Comparison of ENCODE assay signal across 8 cellular contexts in the genomic region with DNA sequence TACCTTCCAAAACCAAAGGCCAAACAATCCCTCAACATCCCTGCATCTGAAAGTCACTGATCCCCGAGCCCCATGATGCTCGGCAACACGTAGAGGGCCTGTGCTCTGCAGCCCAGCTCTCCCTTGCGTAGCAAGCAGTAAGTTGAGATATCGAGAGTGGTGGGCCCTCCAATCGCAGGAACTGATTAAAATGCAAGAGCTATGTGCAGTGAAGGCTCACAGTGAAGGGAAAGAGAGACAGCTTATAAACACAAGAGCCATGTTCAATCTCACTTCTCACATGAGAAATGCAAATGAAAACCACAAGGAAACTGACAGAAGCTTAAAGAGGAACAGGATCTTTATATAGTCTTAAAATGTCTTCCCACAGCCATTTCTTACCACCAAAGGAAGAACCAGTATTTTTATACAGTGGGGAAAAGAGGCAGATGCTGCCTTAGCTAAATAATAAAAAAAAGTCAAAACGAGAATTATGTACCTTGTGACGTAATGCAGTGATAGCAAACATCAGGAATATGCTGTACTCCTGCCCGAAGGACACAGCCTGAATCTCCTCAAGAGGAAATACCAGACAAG.
DNase-seq lines count a peak whose midpoint lies in the region; ATAC-seq, FAIRE-seq and TF ChIP-seq lines count a peak whose summit lies in the region.
"Had no signal": no experiment of that assay in that cellular context is flagged by ENCODE, and none has a peak within 500 bp of the region (broad histone marks: within the 10 kb centered on the region; RNA-seq: fewer than 3 reads in every experiment).

No MANE protein-coding gene starts in this region.

- no peak for FAIRE-seq in RCC 7860 (lab: Jason Lieb, UNC)

- peak; percentile 8 to 85 for DNase-seq in NOMO-1 (lab: John Stamatoyannopoulos, UW; ENCODE audit: unreplicated experiment in 2 of 2)
- no peak for DNase-seq in nephron progenitor cell
- DNase-seq in SHP77 treated with DMSO at 0.1 percent for 48 hours (lab: John Stamatoyannopoulos, UW) = no peak
- no peak for DNase-seq in cerebellar nuclear complex (lab: John Stamatoyannopoulos, UW)
- DNase-seq in RCC 7860 (ENCODE audit: low spot score) = no peak
- DNase-seq: activated T-cell treated with anti-CD3 and anti-CD28 coated beads, Interleukin-2, amount 50 U/mL, for 4 hours had no signal

- H3K27ac Mint-ChIP-seq in nephron progenitor cell = peak overlapping the region; percentile 77

- peak; percentile 58 for ATAC-seq in GM19023 (IDR thresholded peaks at IDR 0.05; ENCODE audit: unreplicated experiment)
- ATAC-seq in HG02759 (IDR thresholded peaks at IDR 0.05; ENCODE audit: unreplicated experiment) = peak; percentile 66
- ATAC-seq: activated T-cell treated with anti-CD3 and anti-CD28 coated beads, Interleukin-2, amount 50 U/mL, for 4 hours had no signal

- peaks cover 41% of the 10 kb centered on the region for H3K36me3 Mint-ChIP-seq in nephron progenitor cell (ENCODE audit: low read depth)

- no peaks in the 10 kb centered on the region for H3K4me1 Mint-ChIP-seq in nephron progenitor cell

- TF ChIP-seq CTCF in nephron progenitor cell (IDR thresholded peaks at IDR 0.05) = no peak

- no peaks in the 10 kb centered on the region for H3K27me3 Mint-ChIP-seq in nephron progenitor cell (ENCODE audit: low read depth, poor library complexity)

- H3K4me3 Mint-ChIP-seq in nephron progenitor cell = no peak overlapping the region
- H3K4me3 Mint-ChIP-seq: activated T-cell treated with anti-CD3 and anti-CD28 coated beads, Interleukin-2, amount 50 U/mL, for 4 hours had no signal

- no peaks in the 10 kb centered on the region for H3K9me3 Mint-ChIP-seq in nephron progenitor cell
- H3K9me3 Mint-ChIP-seq: activated T-cell treated with anti-CD3 and anti-CD28 coated beads, Interleukin-2, amount 50 U/mL, for 4 hours had no signal

Comparison
In these comparisons a context has a peak if more than half of its experiments do, and no peak if none do; other contexts are left out.
1. DNase-seq: peak in NOMO-1 (2 of 2); none in nephron progenitor cell (single experiment), SHP77 treated with DMSO at 0.1 percent for 48 hours (single experiment), cerebellar nuclear complex (0 of 2) and RCC 7860 (single experiment).